8 cellular contexts compared by ENCODE assay signal in genomic region chr1:151972533-151973270, GRCh38. TPM values are rescaled to one million over a fixed set of nuclear protein-coding genes. Genes with fewer than 3 reads are reported as not detected.
DNase-seq lines count a peak whose midpoint lies in the region; ATAC-seq, FAIRE-seq and TF ChIP-seq lines count a peak whose summit lies in the region.

No MANE protein-coding gene starts in this region.

- TF ChIP-seq POLR2A in GM18505 (IDR thresholded peaks at IDR 0.05; ENCODE audit: borderline replicate concordance, extremely low read depth, insufficient read depth, insufficient read length): no peak

- peak overlapping the region; percentile 13 to 53 (median 20) for H3K4me3 ChIP-seq in keratinocyte (ENCODE audit: control insufficient read depth in 2 of 3, extremely low read depth in 1 of 3, insufficient read depth in 2 of 3, low read depth in 1 of 3, low read length in 3 of 3)

- peaks cover 70% of the 10 kb centered on the region for H3K4me1 ChIP-seq in keratinocyte (ENCODE audit: control insufficient read depth, extremely low read depth, insufficient read depth, low read length)

- H3K9me3 Mint-ChIP-seq in activated naive CD8-positive, alpha-beta T cell treated with anti-CD3 and anti-CD28 coated beads, Interleukin-2, amount 50 U/mL, for 24 hours: no peaks in the 10 kb centered on the region

- H3K4me2 ChIP-seq in keratinocyte (ENCODE audit: control insufficient read depth, extremely low read depth, insufficient read depth, low read depth, low read length): peak overlapping the region; percentile 85

- H2AFZ ChIP-seq in keratinocyte (ENCODE audit: control insufficient read depth, low read length): no peak overlapping the region

- peak; percentile 98 for ATAC-seq in activated naive CD8-positive, alpha-beta T cell treated with anti-CD3 and anti-CD28 coated beads, Interleukin-2, amount 50 U/mL, for 24 hours
- ATAC-seq in GM18505 (IDR thresholded peaks at IDR 0.05; ENCODE audit: unreplicated experiment): no peak
- no peak for ATAC-seq in GM19035 (IDR thresholded peaks at IDR 0.05; ENCODE audit: unreplicated experiment)
- no peak for ATAC-seq in GM18907 (IDR thresholded peaks at IDR 0.05; ENCODE audit: unreplicated experiment)

- H3K36me3 Mint-ChIP-seq in activated naive CD8-positive, alpha-beta T cell treated with anti-CD3 and anti-CD28 coated beads, Interleukin-2, amount 50 U/mL, for 24 hours (ENCODE audit: low read depth): no peaks in the 10 kb centered on the region

- H4K20me1 ChIP-seq in keratinocyte (ENCODE audit: control insufficient read depth, extremely low read depth, insufficient read depth, low read length): no peaks in the 10 kb centered on the region

- no peak for TF ChIP-seq CTCF in keratinocyte (optimal IDR thresholded peaks at IDR 0.05 in 1 of 3, IDR thresholded peaks at IDR 0.05 in 1 of 3, conservative IDR thresholded peaks at IDR 0.05 in 1 of 3; ENCODE audit: extremely low read depth in 1 of 3, insufficient read depth in 2 of 3, low read length in 3 of 3)

- peaks cover 0 to under 1% of the 10 kb centered on the region in 2 experiments for H3K36me3 ChIP-seq in keratinocyte (ENCODE audit: control insufficient read depth in 2 of 2, extremely low read depth in 1 of 2, insufficient read depth in 2 of 2, low read length in 2 of 2)

- peak; percentile 97 for FAIRE-seq in keratinocyte (lab: Jason Lieb, UNC)

- H3K27me3 ChIP-seq in keratinocyte (ENCODE audit: control insufficient read depth, extremely low read depth, insufficient read depth, low read length): no peaks in the 10 kb centered on the region

- no peaks in the 10 kb centered on the region for H3K79me2 ChIP-seq in keratinocyte (ENCODE audit: control insufficient read depth, insufficient read depth, low read length)

- peak; percentile 92 for DNase-seq in Daoy (ENCODE audit: low read depth)
- DNase-seq in MV-4-11 (lab: John Stamatoyannopoulos, UW): peak; percentile 88
- DNase-seq in activated naive CD8-positive, alpha-beta T cell treated with anti-CD3 and anti-CD28 coated beads, Interleukin-2, amount 50 U/mL, for 24 hours: peak; percentile 23
- no peak for DNase-seq in keratinocyte (ENCODE audit: low read depth, low spot score)
- no peak for DNase-seq in NCI-H1694 treated with DMSO at 0.1 percent for 48 hours (lab: John Stamatoyannopoulos, UW)

- no peak overlapping the region for H3K4me3 Mint-ChIP-seq in activated naive CD8-positive, alpha-beta T cell treated with anti-CD3 and anti-CD28 coated beads, Interleukin-2, amount 50 U/mL, for 24 hours

- dilution Hi-C loops in keratinocyte (cut with MboI; ENCODE audit: extremely low pct_ligation_motif_present, low sequenced_read_pairs): no loop called here

- H3K27ac Mint-ChIP-seq in activated naive CD8-positive, alpha-beta T cell treated with anti-CD3 and anti-CD28 coated beads, Interleukin-2, amount 50 U/mL, for 24 hours: no peak overlapping the region

- H3K9me1 ChIP-seq in keratinocyte (ENCODE audit: control insufficient read depth, extremely low read depth, insufficient read depth, low read length): no peaks in the 10 kb centered on the region

- no peaks in the 10 kb centered on the region for H3K9me3 ChIP-seq in keratinocyte (ENCODE audit: control insufficient read depth, low read depth, low read length)

- peak overlapping the region; percentile 70 for H3K27ac ChIP-seq in keratinocyte (ENCODE audit: control insufficient read depth, insufficient read depth, low read length)

- peaks cover 34% of the 10 kb centered on the region for H3K4me1 Mint-ChIP-seq in activated naive CD8-positive, alpha-beta T cell treated with anti-CD3 and anti-CD28 coated beads, Interleukin-2, amount 50 U/mL, for 24 hours

- H3K9ac ChIP-seq in keratinocyte (ENCODE audit: control insufficient read depth, extremely low read depth, insufficient read depth, low read length): peak overlapping the region; percentile 44

- H3K27me3 Mint-ChIP-seq in activated naive CD8-positive, alpha-beta T cell treated with anti-CD3 and anti-CD28 coated beads, Interleukin-2, amount 50 U/mL, for 24 hours: peaks cover 6% of the 10 kb centered on the region

RNA-seq across cellular contexts. Expression of gene S100A10, which starts 21.0 kb away (rescaled TPM):
- 68.5 and 77.3 TPM in 2 replicates for total RNA-seq in Daoy (2014; rRNA removed; shearing (Covaris generic))
- polyA plus RNA-seq in keratinocyte: 762 to 1,688 TPM (median 1,061 TPM) in 3 replicates
- 7,825 TPM for polyA plus RNA-seq in keratinocyte (2011; ENCODE audit: low read depth)
- polyA plus RNA-seq in keratinocyte (2011; cell fraction: cytosol; rRNA removed): 1,426 and 2,466 TPM in 2 replicates
- 399 and 409 TPM in 2 replicates for polyA plus RNA-seq in keratinocyte (2011; cell fraction: nucleus; rRNA removed)
- polyA plus RNA-seq in keratinocyte (2012; ENCODE audit: low replicate concordance): 2,272 and 2,757 TPM in 2 replicates
- 156 to 769 TPM (median 744 TPM) in 3 replicates for polyA minus RNA-seq in keratinocyte
- 3,568 TPM for polyA minus RNA-seq in keratinocyte (2011; cell fraction: cytosol; rRNA and poly(A)+ RNA removed)
- 194 and 286 TPM in 2 replicates for polyA minus RNA-seq in keratinocyte (2011; cell fraction: nucleus; rRNA and poly(A)+ RNA removed)

Comparison
In these comparisons a context has a peak if more than half of its experiments do, and no peak if none do; other contexts are left out.
1. DNase-seq: peak in Daoy (single experiment), MV-4-11 (single experiment) and activated naive CD8-positive, alpha-beta T cell treated with anti-CD3 and anti-CD28 coated beads, Interleukin-2, amount 50 U/mL, for 24 hours (single experiment); none in keratinocyte (single experiment) and NCI-H1694 treated with DMSO at 0.1 percent for 48 hours (single experiment).